8 cellular contexts compared by ENCODE assay signal in genomic region chr9:128127568-128127989, GRCh38. TPM values are rescaled to one million over a fixed set of nuclear protein-coding genes. Genes with fewer than 3 reads are reported as not detected.
DNase-seq lines count a peak whose midpoint lies in the region; ATAC-seq and TF ChIP-seq lines count a peak whose summit lies in the region.

TSS of gene PTGES2 (minus strand) at chr9:128127729. CDS start at chr9:128127717, 12 bp downstream.

- H3K36me3 Mint-ChIP-seq in activated CD8-positive, alpha-beta T cell treated with anti-CD3 and anti-CD28 coated beads, Interleukin-2, amount 10 ng/mL, durations not matched to agents 7 days and 5 days (ENCODE audit: low read depth): peaks cover 10% of the 10 kb centered on the region

- POLR2A ChIA-PET in activated CD8-positive, alpha-beta T cell treated with anti-CD3 and anti-CD28 coated beads, Interleukin-2, amount 10 ng/mL, durations not matched to agents 7 days and 5 days (lab: Charles Lee): no interaction called here

- H3K4me1 Mint-ChIP-seq in activated CD8-positive, alpha-beta T cell treated with anti-CD3 and anti-CD28 coated beads, Interleukin-2, amount 10 ng/mL, durations not matched to agents 7 days and 5 days (ENCODE audit: low read depth): peaks cover 31% of the 10 kb centered on the region

- H3K27ac Mint-ChIP-seq in activated CD8-positive, alpha-beta T cell treated with anti-CD3 and anti-CD28 coated beads, Interleukin-2, amount 10 ng/mL, durations not matched to agents 7 days and 5 days: peak within 1 kb of the TSS; percentile 99

- DNase-seq in AG09319 (ENCODE audit: extremely low read depth, low read depth) (peak; percentile 62), NCI-H526 treated with DMSO at 0.1 percent for 48 hours (lab: John Stamatoyannopoulos, UW) (peak; percentile 56), lung microvascular endothelial cell (ENCODE audit: low read depth in 2 of 2) (peak; percentile 88 to 90)
- DNase-seq in activated CD8-positive, alpha-beta T cell treated with anti-CD3 and anti-CD28 coated beads, Interleukin-2, amount 10 ng/mL, durations not matched to agents 7 days and 5 days: peak; percentile 82
- peak; percentile 66 for DNase-seq in effector CD8-positive, alpha-beta T cell (lab: John Stamatoyannopoulos, UW)
- DNase-seq in stimulated activated CD4-positive, alpha-beta T cell treated with anti-CD3 and anti-CD28 coated beads, TNF-alpha, amount 100 ng/mL, for 4 hours (ENCODE audit: low read depth in 3 of 3): peak; percentile 70 to 76 (median 71)

- peaks cover 12% of the 10 kb centered on the region for H3K27me3 Mint-ChIP-seq in activated CD8-positive, alpha-beta T cell treated with anti-CD3 and anti-CD28 coated beads, Interleukin-2, amount 10 ng/mL, durations not matched to agents 7 days and 5 days (ENCODE audit: low read depth)

- ATAC-seq in GM18870 (IDR thresholded peaks at IDR 0.05; ENCODE audit: unreplicated experiment) (peak; percentile 47), HG03139 (IDR thresholded peaks at IDR 0.05; ENCODE audit: unreplicated experiment) (peak; percentile 44)
- peak; percentile 72 for ATAC-seq in activated CD8-positive, alpha-beta T cell treated with anti-CD3 and anti-CD28 coated beads, Interleukin-2, amount 10 ng/mL, durations not matched to agents 7 days and 5 days

- no peaks in the 10 kb centered on the region for H3K9me3 Mint-ChIP-seq in activated CD8-positive, alpha-beta T cell treated with anti-CD3 and anti-CD28 coated beads, Interleukin-2, amount 10 ng/mL, durations not matched to agents 7 days and 5 days (ENCODE audit: insufficient read depth)

- peak within 1 kb of the TSS; percentile 97 for H3K4me3 Mint-ChIP-seq in activated CD8-positive, alpha-beta T cell treated with anti-CD3 and anti-CD28 coated beads, Interleukin-2, amount 10 ng/mL, durations not matched to agents 7 days and 5 days

- CTCF ChIA-PET in activated CD8-positive, alpha-beta T cell treated with anti-CD3 and anti-CD28 coated beads, Interleukin-2, amount 10 ng/mL, durations not matched to agents 7 days and 5 days (lab: Charles Lee): interaction anchor here (4.8 kb wide), 1 partner anchor 10 kb away, joined by 42 read pairs; no protein-coding TSS in a partner anchor

- TF ChIP-seq CTCF in AG09319 (IDR thresholded peaks at IDR 0.05; ENCODE audit: low read depth, low read length): no peak

RNA-seq across cellular contexts. Expression of gene PTGES2, which starts in this region (rescaled TPM):
- total RNA-seq in activated CD8-positive, alpha-beta T cell treated with anti-CD3 and anti-CD28 coated beads, Interleukin-2, amount 10 ng/mL, durations not matched to agents 7 days and 5 days: 10 to 100 TPM; 51.8 to 57.7 TPM
- 62.5 and 67.8 TPM in 2 replicates for total RNA-seq in lung microvascular endothelial cell

Comparison
In these comparisons a context has a peak if more than half of its experiments do, and no peak if none do; other contexts are left out.
1. Peak in every context shown above with its lines: DNase-seq and ATAC-seq.